In genomic region chr3:113275876-113276580, GRCh38 we compare ENCODE assay signal across 10 cellular contexts.
DNase-seq lines count a peak whose midpoint lies in the region; ATAC-seq, FAIRE-seq and TF ChIP-seq lines count a peak whose summit lies in the region.
"Had no signal": no experiment of that assay in that cellular context is flagged by ENCODE, and none has a peak within 500 bp of the region (broad histone marks: within the 10 kb centered on the region; RNA-seq: fewer than 3 reads in every experiment).

No MANE protein-coding gene starts in this region.

- DNase-seq in NCI-H2081 (lab: John Stamatoyannopoulos, UW) (peak; percentile 18 to 41), NCI-H2081 treated with DMSO at 0.1 percent for 48 hours (lab: John Stamatoyannopoulos, UW) (no peak), NCI-H2107 treated with DMSO at 0.1 percent for 48 hours (lab: John Stamatoyannopoulos, UW; ENCODE audit: unreplicated experiment) (peak; percentile 96), GM12878 (ENCODE audit: low read depth, low spot score) (peak; percentile 25), iPS-NIHi7 (ENCODE audit: extremely low spot score) (peak; percentile 27), dermis blood vessel endothelial cell (no peak)
- peak; percentile 55 for DNase-seq in stimulated activated naive B cell treated with anti-CD40 and anti-IgM and Interleukin-4, amounts not matched to agents 10 μg/mL and 1 μg/mL and 100 μg/mL, for 72 hours

- RAD21 ChIA-PET in GM12878 (lab: Charles Lee; ENCODE audit: unreplicated experiment), result interaction anchor here (1.2 to 1.4 kb wide), 2 partner anchors 8 to 12 kb away, joined by 5 to 6 read pairs; no protein-coding TSS in a partner anchor

- peak overlapping the region; percentile 58 for H2AFZ ChIP-seq in GM12878 (ENCODE audit: control insufficient read depth, low read depth, low read length)

- TF ChIP-seq CTCF in GM12878 (IDR thresholded peaks at IDR 0.05 in 2 of 3, conservative IDR thresholded peaks at IDR 0.05 in 1 of 3; ENCODE audit: control insufficient read depth in 2 of 3, extremely low read depth in 1 of 3, insufficient read depth in 1 of 3, low read depth in 3 of 3, low read length in 3 of 3), result no peak

- peak; percentile 27 for FAIRE-seq in GM12878 (lab: Jason Lieb, UNC)

- peak overlapping the region; percentile 46 for H3K9ac ChIP-seq in GM12878 (ENCODE audit: control insufficient read depth, insufficient read depth, low read length)

- peak overlapping the region; percentile 60 for H3K27ac ChIP-seq in GM12878 (ENCODE audit: control insufficient read depth, insufficient read depth)

- H3K4me2 ChIP-seq in GM12878 (ENCODE audit: control insufficient read depth, insufficient read depth), result peak overlapping the region; percentile 84

- ATAC-seq in HG02610 (IDR thresholded peaks at IDR 0.05; ENCODE audit: unreplicated experiment), result peak; percentile 65
- ATAC-seq in GM12878, result peak; percentile 87
- peak; percentile 86 to 90 for ATAC-seq in stimulated activated naive B cell treated with anti-CD40 and anti-IgM and Interleukin-4, amounts not matched to agents 10 μg/mL and 1 μg/mL and 100 μg/mL, for 72 hours (replicated peaks)

- no peaks in the 10 kb centered on the region for H3K36me3 ChIP-seq in GM12878 (ENCODE audit: control insufficient read depth in 2 of 2, insufficient read depth in 2 of 2, low read length in 1 of 2)
- H3K36me3 ChIP-seq: BLaER1 treated with 17β-estradiol and CSF1 and Interleukin-3, amounts not matched to agents 10 nM and 100 nM had no signal

- no peak for TF ChIP-seq RAD21 in GM12878 (IDR thresholded peaks at IDR 0.05; ENCODE audit: insufficient read depth, low read depth, low read length)

- POLR2A ChIA-PET in GM12878 (lab: Charles Lee), result no interaction called here

- no peaks in the 10 kb centered on the region for H3K27me3 ChIP-seq in GM12878 (replicated peaks in 1 of 2; ENCODE audit: control insufficient read depth in 2 of 2, insufficient read depth in 2 of 2, low read length in 1 of 2)
- H3K27me3 ChIP-seq: BLaER1 treated with 17β-estradiol and CSF1 and Interleukin-3, amounts not matched to agents 10 nM and 100 nM had no signal

- BruUV-seq in GM12878 (replicated peaks; lab: Mats Ljungman, UMichigan), result no TSS peak

- CTCF ChIA-PET in GM12878 (lab: Yijun Ruan, JAX), result interaction anchor here (1.0 to 4.8 kb wide), 5 partner anchors 10 to 222 kb away, joined by 3 to 34 read pairs (median 3); no protein-coding TSS in a partner anchor

- H3K4me3 Mint-ChIP-seq in stimulated activated naive B cell treated with anti-CD40 and anti-IgM and Interleukin-4, amounts not matched to agents 10 μg/mL and 1 μg/mL and 100 μg/mL, for 72 hours, result peak overlapping the region; percentile 78 to 83
- H3K4me3 Mint-ChIP-seq: activated naive CD8-positive, alpha-beta T cell had no signal

- SMC1A ChIA-PET in GM12878 (lab: Charles Lee; ENCODE audit: uncharacterized antibody, unreplicated experiment), result interaction anchor here (1.1 to 3.3 kb wide), 2 partner anchors 12 to 20 kb away, joined by 4 to 19 read pairs; no protein-coding TSS in a partner anchor

- WGBS in GM12878 (ENCODE audit: insufficient coverage, insufficient replicate concordance, low lambda C conversion rate, missing lambda C conversion rate), result 17% methylated on average over 14 of the region's 14 CpGs

- H3K4me1 Mint-ChIP-seq in stimulated activated naive B cell treated with anti-CD40 and anti-IgM and Interleukin-4, amounts not matched to agents 10 μg/mL and 1 μg/mL and 100 μg/mL, for 72 hours, result peaks cover 31 to 33% of the 10 kb centered on the region in 2 donors

- TF ChIP-seq POLR2A in GM12878 (IDR thresholded peaks at IDR 0.05; ENCODE audit: low read depth, low read length), result no peak

- H4K20me1 ChIP-seq in GM12878 (ENCODE audit: control insufficient read depth, insufficient read depth), result no peaks in the 10 kb centered on the region
- H4K20me1 ChIP-seq: BLaER1 treated with 17β-estradiol and CSF1 and Interleukin-3, amounts not matched to agents 10 nM and 100 nM had no signal

- no peaks in the 10 kb centered on the region for H3K9me3 ChIP-seq in GM12878 (replicated peaks; ENCODE audit: control insufficient read depth, insufficient read depth, low read length)
- H3K9me3 ChIP-seq: BLaER1 treated with 17β-estradiol and CSF1 and Interleukin-3, amounts not matched to agents 10 nM and 100 nM had no signal

- intact Hi-C loops in GM12878 (cut with micrococcal nuclease; ENCODE audit: unreplicated experiment), result no loop called here

- H3K4me3 ChIP-seq in GM12878, result peak overlapping the region; percentile 31; the same call in 1 of the 2 replicates
- H3K4me3 ChIP-seq: BLaER1 treated with 17β-estradiol and CSF1 and Interleukin-3, amounts not matched to agents 10 nM and 100 nM had no signal

- H3K4me1 ChIP-seq in GM12878 (ENCODE audit: control insufficient read depth, insufficient read depth, low read length), result peaks cover 32% of the 10 kb centered on the region

- H3K27ac Mint-ChIP-seq in stimulated activated naive B cell treated with anti-CD40 and anti-IgM and Interleukin-4, amounts not matched to agents 10 μg/mL and 1 μg/mL and 100 μg/mL, for 72 hours, result peak overlapping the region; percentile 91
- H3K27ac Mint-ChIP-seq: activated naive CD8-positive, alpha-beta T cell had no signal

- in situ Hi-C loops in GM12878 (cut with MboI), result no loop called here

- no peaks in the 10 kb centered on the region for H3K36me3 Mint-ChIP-seq in stimulated activated naive B cell treated with anti-CD40 and anti-IgM and Interleukin-4, amounts not matched to agents 10 μg/mL and 1 μg/mL and 100 μg/mL, for 72 hours
- H3K36me3 Mint-ChIP-seq: activated naive CD8-positive, alpha-beta T cell had no signal

- H3K9me3 Mint-ChIP-seq in stimulated activated naive B cell treated with anti-CD40 and anti-IgM and Interleukin-4, amounts not matched to agents 10 μg/mL and 1 μg/mL and 100 μg/mL, for 72 hours, result no peaks in the 10 kb centered on the region

- no peaks in the 10 kb centered on the region for H3K27me3 Mint-ChIP-seq in stimulated activated naive B cell treated with anti-CD40 and anti-IgM and Interleukin-4, amounts not matched to agents 10 μg/mL and 1 μg/mL and 100 μg/mL, for 72 hours

- no peak for TF ChIP-seq EP300 in GM12878 (IDR thresholded peaks at IDR 0.05; ENCODE audit: borderline replicate concordance in 1 of 2, control insufficient read depth in 1 of 2, low read depth in 2 of 2, low read length in 2 of 2)

- no peaks in the 10 kb centered on the region for H3K79me2 ChIP-seq in GM12878 (ENCODE audit: control insufficient read depth, insufficient read depth, low read length)

TF ChIP-seq in GM12878, 131 proteins besides CTCF, POLR2A, EP300 and RAD21 (continues in another document):
- TF ChIP-seq KLF5 (IDR thresholded peaks at IDR 0.05; ENCODE audit: partially characterized antibody) (no peak), NR2F1 (conservative IDR thresholded peaks at IDR 0.05) (no peak), RELB (IDR thresholded peaks at IDR 0.05; ENCODE audit: low read depth) (no peak), E4F1 (IDR thresholded peaks at IDR 0.05; ENCODE audit: borderline replicate concordance, partially characterized antibody) (no peak), ETV6 (conservative IDR thresholded peaks at IDR 0.05 in 1 of 2, IDR thresholded peaks at IDR 0.05 in 1 of 2; ENCODE audit: borderline replicate concordance in 1 of 2, low read depth in 1 of 2) (peak in 1 of 2 experiments; percentile 64; a peak in 1 of 4 replicates), EED (IDR thresholded peaks at IDR 0.05; ENCODE audit: low read depth) (peak; percentile 63; the same call in 1 of the 2 replicates), POU2F2 (IDR thresholded peaks at IDR 0.05; ENCODE audit: borderline replicate concordance, low read depth, low read length) (no peak), SMC3 (IDR thresholded peaks at IDR 0.05; ENCODE audit: borderline replicate concordance, low read length) (no peak), MLLT1 (IDR thresholded peaks at IDR 0.05) (no peak)

Comparison
In these comparisons a context has a peak if more than half of its experiments do, and no peak if none do; other contexts are left out.
1. DNase-seq: peak in NCI-H2081 (2 of 2), NCI-H2107 treated with DMSO at 0.1 percent for 48 hours (single experiment), GM12878 (single experiment), iPS-NIHi7 (single experiment) and stimulated activated naive B cell treated with anti-CD40 and anti-IgM and Interleukin-4, amounts not matched to agents 10 μg/mL and 1 μg/mL and 100 μg/mL, for 72 hours (single experiment); none in NCI-H2081 treated with DMSO at 0.1 percent for 48 hours (single experiment) and dermis blood vessel endothelial cell (single experiment).
2. Peak in every context shown above with its lines, with median percentiles within 50 percentile points of each other: ATAC-seq.